Comparison of ENCODE assay signal across 9 cellular contexts in genomic region chr1:9181990-9182783, GRCh38. TPM values are rescaled to one million over a fixed set of nuclear protein-coding genes. Genes with fewer than 3 reads are reported as not detected.
DNase-seq lines count a peak whose midpoint lies in the region; ATAC-seq and TF ChIP-seq lines count a peak whose summit lies in the region.
"Had no signal": no experiment of that assay in that cellular context is flagged by ENCODE, and none has a peak within 500 bp of the region (broad histone marks: within the 10 kb centered on the region; RNA-seq: fewer than 3 reads in every experiment).

No MANE protein-coding gene starts in this region.

- DNase-seq in AG09309 (ENCODE audit: low read depth) = no peak
- DNase-seq in NCI-H2171 treated with DMSO at 0.1 percent for 48 hours (lab: John Stamatoyannopoulos, UW) = peak; percentile 15
- DNase-seq in right lobe of liver = peak in 2 of 3 donors; percentile 64 to 82
- DNase-seq in NCI-H187 treated with DMSO at 0.1 percent for 48 hours (lab: John Stamatoyannopoulos, UW) = no peak

- H3K27me3 ChIP-seq in right lobe of liver (no peaks in the 10 kb centered on the region), thymus (ENCODE audit: control insufficient read depth, insufficient read depth) (peaks cover 33% of the 10 kb centered on the region)

- intact Hi-C loops in right lobe of liver (cut with DNase I) = loop anchor here in 1 of 2 donors (10.0 kb wide), 1 partner anchor 257 kb away; no protein-coding TSS in a partner anchor

- H3K36me3 ChIP-seq in right lobe of liver (no peaks in the 10 kb centered on the region), thymus (ENCODE audit: control insufficient read depth, insufficient read depth) (no peaks in the 10 kb centered on the region)

- H3K4me3 ChIP-seq in AG09309 (ENCODE audit: control insufficient read depth, low read depth, low read length) (peak overlapping the region; percentile 60), right lobe of liver (peak overlapping the region; percentile 50 to 67 (median 64)), thymus (ENCODE audit: low read length) (peak overlapping the region; percentile 52)
- H3K4me3 ChIP-seq: K562 had no signal

- H3K27ac ChIP-seq in cingulate gyrus (ENCODE audit: low read depth, low read length) (peak overlapping the region; percentile 47), right lobe of liver (peak overlapping the region in 2 of 3 donors; percentile 49 to 78), thymus (ENCODE audit: low read depth) (peak overlapping the region; percentile 31)

- peaks cover 0 to 3% (median 0%) of the 10 kb centered on the region in 4 donors for H3K4me1 ChIP-seq in right lobe of liver
- H3K4me1 ChIP-seq in thymus (ENCODE audit: control insufficient read depth, insufficient read depth, low read length) = no peaks in the 10 kb centered on the region

- TF ChIP-seq CTCF in AG09309 (IDR thresholded peaks at IDR 0.05; ENCODE audit: control insufficient read depth, insufficient read depth, low read depth, low read length, missing control alignments) (no peak), right lobe of liver (IDR thresholded peaks at IDR 0.05) (peak; percentile 11 to 34 (median 20))

- TF ChIP-seq POLR2A in GM18526 (IDR thresholded peaks at IDR 0.05; ENCODE audit: extremely low read depth, insufficient read length) = peak; percentile 54
- TF ChIP-seq POLR2A in right lobe of liver (IDR thresholded peaks at IDR 0.05) = peak; percentile 69

- H3K9me3 ChIP-seq in right lobe of liver (no peaks in the 10 kb centered on the region), thymus (ENCODE audit: control insufficient read depth) (peaks cover 2% of the 10 kb centered on the region)

- WGBS in right lobe of liver (ENCODE audit: insufficient coverage, low coverage, low lambda C conversion rate, missing lambda C conversion rate) = 4% methylated on average over 4 of the region's 83 CpGs
- WGBS in thymus = 4% methylated on average over 83 of the region's 83 CpGs

- peak; percentile 67 to 79 (median 72) for ATAC-seq in right lobe of liver
- ATAC-seq in HG03521 (IDR thresholded peaks at IDR 0.05; ENCODE audit: unreplicated experiment) = no peak

RNA-seq across cellular contexts. Expression of gene H6PD, which starts 52.4 kb away (rescaled TPM):
- total RNA-seq in right lobe of liver = 100 to 1,000 TPM; 102 to 158 (median 120) TPM
- 18.6 TPM for polyA plus RNA-seq in thymus

RNA-seq across cellular contexts. Expression of gene GPR157, which starts 53.3 kb away (rescaled TPM):
- total RNA-seq in right lobe of liver = 10 to 100 TPM in 1 of 6 experiments, 1 to 10 TPM in 5; 5.6 to 12.5 (median 7.0) TPM
- polyA plus RNA-seq in thymus = 5.8 TPM

Comparison
In these comparisons a context has a peak if more than half of its experiments do, and no peak if none do; other contexts are left out.
1. DNase-seq: peak in NCI-H2171 treated with DMSO at 0.1 percent for 48 hours (single experiment) and right lobe of liver (2 of 3); none in AG09309 (single experiment) and NCI-H187 treated with DMSO at 0.1 percent for 48 hours (single experiment).
2. Peak in every context shown above with its lines, with median percentiles within 50 percentile points of each other: H3K4me3 ChIP-seq and H3K27ac ChIP-seq.